1 cellular context compared by ENCODE assay signal in genomic region chr1:20273716-20274115, GRCh38.
TF ChIP-seq lines count a peak whose summit lies in the region.

No MANE protein-coding gene starts in this region.

TF ChIP-seq in HEK293, 187 proteins besides CTCF, POLR2A, EP300 and RAD21:
- TF ChIP-seq EGR2 (tag by site-specific recombination; IDR thresholded peaks at IDR 0.05; ENCODE audit: low read depth) (peak; percentile 61; the same call in 1 of the 2 replicates), ZNF366 (tag by site-specific recombination; conservative IDR thresholded peaks at IDR 0.05) (peak; percentile 94)
